1 cellular context compared by ENCODE assay signal in genomic region chrX:82973641-82974040, GRCh38.
TF ChIP-seq lines count a peak whose summit lies in the region.

No MANE protein-coding gene starts in this region.

TF ChIP-seq in H1, 55 proteins besides CTCF, POLR2A, EP300 and RAD21:
- TF ChIP-seq CBX5 (IDR thresholded peaks at IDR 0.05; ENCODE audit: low read depth, low read length) (no peak), CREB1 (IDR thresholded peaks at IDR 0.05) (no peak), RNF2 (IDR thresholded peaks at IDR 0.05; ENCODE audit: borderline replicate concordance, low read depth, low read length, missing control alignments, poor library complexity, severe bottlenecking) (no peak), ZNF274 (IDR thresholded peaks at IDR 0.05; ENCODE audit: borderline replicate concordance, extremely low read depth, low read length) (no peak), FOSL1 (IDR thresholded peaks at IDR 0.05; ENCODE audit: insufficient read depth, low read depth, low read length) (no peak), SRF (IDR thresholded peaks at IDR 0.05; ENCODE audit: low read depth, low read length) (no peak), POLR2AphosphoS5 (IDR thresholded peaks at IDR 0.05; ENCODE audit: low read depth, low read length) (no peak), CBX8 (IDR thresholded peaks at IDR 0.05; ENCODE audit: borderline replicate concordance, low read depth, low read length) (no peak), CEBPB (IDR thresholded peaks at IDR 0.05; ENCODE audit: low read depth, low read length) (no peak), GABPA (IDR thresholded peaks at IDR 0.05; ENCODE audit: borderline replicate concordance, insufficient read depth, low read length) (no peak), NANOG (IDR thresholded peaks at IDR 0.05; ENCODE audit: insufficient read depth, low read depth, low read length, poor library complexity, severe bottlenecking) (no peak), SP1 (IDR thresholded peaks at IDR 0.05; ENCODE audit: low read depth, low read length) (no peak), KDM1A (IDR thresholded peaks at IDR 0.05; ENCODE audit: borderline replicate concordance, low read length) (no peak), CHD2 (IDR thresholded peaks at IDR 0.05; ENCODE audit: low read length) (no peak), CHD1 (IDR thresholded peaks at IDR 0.05; ENCODE audit: low read depth, low read length) (no peak), RXRA (IDR thresholded peaks at IDR 0.05; ENCODE audit: insufficient read depth, low read depth, low read length) (no peak), MAFK (IDR thresholded peaks at IDR 0.05; ENCODE audit: low read depth, low read length) (no peak), NRF1 (IDR thresholded peaks at IDR 0.05; ENCODE audit: low read depth, low read length) (no peak)
